22 cellular contexts compared by ENCODE assay signal in the genomic region with DNA sequence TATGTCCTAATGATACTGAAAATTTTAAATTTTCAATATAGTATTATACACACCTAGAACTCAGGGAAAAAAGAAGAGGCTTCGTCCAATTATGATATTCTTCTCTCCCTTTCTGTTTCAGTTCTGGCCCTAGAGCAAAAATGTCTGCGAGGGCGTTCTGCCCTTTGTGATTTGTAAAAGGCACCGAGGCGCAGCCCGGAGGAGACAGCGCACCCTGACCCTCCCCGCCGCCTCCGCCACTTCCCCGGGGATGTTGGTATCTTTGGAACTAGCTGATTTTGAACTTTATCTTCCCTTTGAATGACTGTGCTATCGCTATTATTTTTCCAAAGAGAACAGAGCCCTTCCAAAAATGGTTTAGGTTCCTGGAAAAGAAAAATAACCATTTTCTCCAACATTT.
DNase-seq lines count a peak whose midpoint lies in the region; ATAC-seq, FAIRE-seq and TF ChIP-seq lines count a peak whose summit lies in the region.
"Had no signal": no experiment of that assay in that cellular context is flagged by ENCODE, and none has a peak within 500 bp of the region (broad histone marks: within the 10 kb centered on the region; RNA-seq: fewer than 3 reads in every experiment).

No MANE protein-coding gene starts in this region.

- H3K9me3 ChIP-seq in SK-N-SH (no peaks in the 10 kb centered on the region), astrocyte (ENCODE audit: insufficient read depth, low read depth, low read length) (no peaks in the 10 kb centered on the region), ovary (no peaks in the 10 kb centered on the region), neural progenitor cell (ENCODE audit: low read depth) (no peaks in the 10 kb centered on the region)
- H3K9me3 ChIP-seq: lower lobe of right lung had no signal

- H3F3A ChIP-seq in SK-N-SH (replicated peaks; ENCODE audit: insufficient read depth) (no peaks in the 10 kb centered on the region), neural progenitor cell (ENCODE audit: low read depth) (no peaks in the 10 kb centered on the region)

- no peak for FAIRE-seq in astrocyte (lab: Jason Lieb, UNC)

- H3K4me2 ChIP-seq in SK-N-SH (no peak overlapping the region), astrocyte (ENCODE audit: low read length) (peak overlapping the region; percentile 59), neural progenitor cell (no peak overlapping the region)
- H3K4me2 ChIP-seq: PC-9 had no signal

- no peak for TF ChIP-seq RAD21 in SK-N-SH (IDR thresholded peaks at IDR 0.05; ENCODE audit: low read length)

- POLR2A ChIA-PET in SK-N-SH (lab: Yijun Ruan, JAX) = no interaction called here

- H3K27me3 ChIP-seq in SK-N-SH (ENCODE audit: insufficient read depth) = no peaks in the 10 kb centered on the region
- no peaks in the 10 kb centered on the region for H3K27me3 ChIP-seq in astrocyte (ENCODE audit: insufficient read depth, low read length)
- no peaks in the 10 kb centered on the region for H3K27me3 ChIP-seq in ovary
- no peaks in the 10 kb centered on the region for H3K27me3 ChIP-seq in neural progenitor cell

- TF ChIP-seq CTCF in SK-N-SH (IDR thresholded peaks at IDR 0.05) = no peak
- TF ChIP-seq CTCF in astrocyte (IDR thresholded peaks at IDR 0.05; ENCODE audit: insufficient read depth, low read depth, low read length) = no peak
- no peak for TF ChIP-seq CTCF in ovary (IDR thresholded peaks at IDR 0.05)
- no peak for TF ChIP-seq CTCF in neural progenitor cell (IDR thresholded peaks at IDR 0.05)

- H4K20me1 ChIP-seq in SK-N-SH (ENCODE audit: insufficient read depth) (no peaks in the 10 kb centered on the region), astrocyte (ENCODE audit: insufficient read depth, low read length) (no peaks in the 10 kb centered on the region), neural progenitor cell (ENCODE audit: low read depth) (no peaks in the 10 kb centered on the region)

- WGBS in SK-N-SH (ENCODE audit: low lambda C conversion rate) = 49% methylated on average over 12 of the region's 12 CpGs
- 5 to 20% (median 10%) methylated on average over 12 of the region's 12 CpGs for WGBS in ovary, 3 donors

- TF ChIP-seq EP300 in SK-N-SH (IDR thresholded peaks at IDR 0.05; ENCODE audit: borderline replicate concordance in 1 of 2, low read depth in 1 of 2, low read length in 1 of 2) = no peak
- no peak for TF ChIP-seq EP300 in ovary (IDR thresholded peaks at IDR 0.05)

- CTCF ChIA-PET in SK-N-SH (lab: Yijun Ruan, JAX) = no interaction called here

- H2AFZ ChIP-seq in SK-N-SH (ENCODE audit: low read depth) (no peak overlapping the region), astrocyte (ENCODE audit: low read depth, low read length) (no peak overlapping the region), neural progenitor cell (replicated peaks) (no peak overlapping the region)
- H2AFZ ChIP-seq: PC-9 had no signal

- intact Hi-C loops in ovary (cut with DNase I) = no loop called here

- H3K4me3 ChIP-seq in SK-N-SH (ENCODE audit: low read depth in 2 of 2, low read length in 1 of 2) (no peak overlapping the region), astrocyte (ENCODE audit: insufficient read depth, low read depth, low read length) (peak overlapping the region; percentile 10), ovary (no peak overlapping the region), neural progenitor cell (no peak overlapping the region)
- H3K4me3 ChIP-seq: lower lobe of right lung, PC-9 had no signal

- no peaks in the 10 kb centered on the region for H3K9me2 ChIP-seq in SK-N-SH

- no peaks in the 10 kb centered on the region for H3K36me3 Mint-ChIP-seq in astrocyte (ENCODE audit: low read depth, unreplicated experiment)
- no peaks in the 10 kb centered on the region for H3K36me3 Mint-ChIP-seq in neural progenitor cell
- H3K36me3 Mint-ChIP-seq: activated CD8-positive, alpha-beta memory T cell treated with anti-CD3 and anti-CD28 coated beads, Interleukin-2, amount 10 ng/mL, durations not matched to agents 7 days and 5 days; stimulated activated effector memory CD8-positive, alpha-beta T cell treated with anti-CD3 and anti-CD28 coated beads, Interleukin-12 subunit alpha, Interleukin-12 subunit beta, amount 100 ng/mL, for 72 hours had no signal

- H3K4me3 Mint-ChIP-seq in astrocyte (ENCODE audit: unreplicated experiment) (no peak overlapping the region), neural progenitor cell (no peak overlapping the region)
- H3K4me3 Mint-ChIP-seq: activated CD8-positive, alpha-beta memory T cell treated with anti-CD3 and anti-CD28 coated beads, Interleukin-2, amount 10 ng/mL, durations not matched to agents 7 days and 5 days; CD4-positive, alpha-beta T cell; stimulated activated effector memory CD8-positive, alpha-beta T cell treated with anti-CD3 and anti-CD28 coated beads, Interleukin-12 subunit alpha, Interleukin-12 subunit beta, amount 100 ng/mL, for 72 hours had no signal

- H3K36me3 ChIP-seq in SK-N-SH (replicated peaks in 1 of 2; ENCODE audit: control insufficient read depth in 1 of 2, insufficient read depth in 2 of 2, low read length in 1 of 2) (no peaks in the 10 kb centered on the region), astrocyte (ENCODE audit: insufficient read depth, low read length) (no peaks in the 10 kb centered on the region), ovary (no peaks in the 10 kb centered on the region), neural progenitor cell (no peaks in the 10 kb centered on the region)
- H3K36me3 ChIP-seq: lower lobe of right lung had no signal

- ATAC-seq in SK-N-SH treated with all-trans-retinoic acid at 6 μM for 48 hours = no peak
- ATAC-seq: activated CD8-positive, alpha-beta memory T cell treated with anti-CD3 and anti-CD28 coated beads, Interleukin-2, amount 10 ng/mL, durations not matched to agents 7 days and 5 days; esophagus mucosa; lower lobe of right lung; stimulated activated effector memory CD8-positive, alpha-beta T cell treated with anti-CD3 and anti-CD28 coated beads, Interleukin-12 subunit alpha, Interleukin-12 subunit beta, amount 100 ng/mL, for 72 hours had no signal

- no peak overlapping the region for H3K9ac ChIP-seq in SK-N-SH
- H3K9ac ChIP-seq in astrocyte (ENCODE audit: low read length) = no peak overlapping the region
- no peak overlapping the region for H3K9ac ChIP-seq in neural progenitor cell

- H3K79me2 ChIP-seq in SK-N-SH (ENCODE audit: insufficient read depth) (no peaks in the 10 kb centered on the region), astrocyte (ENCODE audit: insufficient read depth, low read length) (no peaks in the 10 kb centered on the region), neural progenitor cell (ENCODE audit: low read depth) (no peaks in the 10 kb centered on the region)

- TF ChIP-seq POLR2A in ovary (IDR thresholded peaks at IDR 0.05) = no peak

- H3K4me1 Mint-ChIP-seq in astrocyte (ENCODE audit: low read depth, unreplicated experiment) (no peaks in the 10 kb centered on the region), neural progenitor cell (no peaks in the 10 kb centered on the region)

- no peak overlapping the region for H3K27ac ChIP-seq in SK-N-SH (ENCODE audit: low read depth in 2 of 2, low read length in 1 of 2)
- no peak overlapping the region for H3K27ac ChIP-seq in astrocyte (ENCODE audit: low read depth, low read length)
- no peak overlapping the region for H3K27ac ChIP-seq in ovary
- no peak overlapping the region for H3K27ac ChIP-seq in neural progenitor cell
- H3K27ac ChIP-seq: lower lobe of right lung, PC-9 had no signal

- no peaks in the 10 kb centered on the region for H3K9me3 Mint-ChIP-seq in astrocyte (ENCODE audit: unreplicated experiment)
- H3K9me3 Mint-ChIP-seq in neural progenitor cell = no peaks in the 10 kb centered on the region
- H3K9me3 Mint-ChIP-seq: CD4-positive, alpha-beta T cell; stimulated activated effector memory CD8-positive, alpha-beta T cell treated with anti-CD3 and anti-CD28 coated beads, Interleukin-12 subunit alpha, Interleukin-12 subunit beta, amount 100 ng/mL, for 72 hours had no signal

- no peaks in the 10 kb centered on the region for H3K4me1 ChIP-seq in SK-N-SH (ENCODE audit: control insufficient read depth in 1 of 2, insufficient read depth in 2 of 2, low read depth in 1 of 2, low read length in 1 of 2)
- no peaks in the 10 kb centered on the region for H3K4me1 ChIP-seq in astrocyte (ENCODE audit: insufficient read depth, low read length)
- no peaks in the 10 kb centered on the region for H3K4me1 ChIP-seq in ovary (ENCODE audit: insufficient read depth)
- no peaks in the 10 kb centered on the region for H3K4me1 ChIP-seq in neural progenitor cell
- H3K4me1 ChIP-seq: lower lobe of right lung had no signal

- peak; percentile 16 for DNase-seq in SK-N-SH
- no peak for DNase-seq in astrocyte (ENCODE audit: low read depth)
- peak; percentile 28 for DNase-seq in iPS-NIHi7 (ENCODE audit: extremely low spot score)
- DNase-seq in ovary = peak; percentile 20 to 65 (median 45)
- DNase-seq in neural progenitor cell (ENCODE audit: low spot score) = no peak
- DNase-seq in SIG-M5 treated with dmso at 0.1 percent for 504 hours (lab: John Stamatoyannopoulos, UW; ENCODE audit: unreplicated experiment) = no peak
- no peak for DNase-seq in DMS114 treated with DMSO at 0.1 percent for 48 hours (lab: John Stamatoyannopoulos, UW; ENCODE audit: unreplicated experiment)
- DNase-seq: activated CD8-positive, alpha-beta memory T cell treated with anti-CD3 and anti-CD28 coated beads, Interleukin-2, amount 10 ng/mL, durations not matched to agents 7 days and 5 days; activated effector memory CD4-positive, alpha-beta T cell treated with anti-CD3 and anti-CD28 coated beads, Interleukin-2, amount 50 U/mL, for 16 hours; aorta; CD4-positive, alpha-beta T cell; dermis blood vessel endothelial cell; HCEC 1CT; lower lobe of right lung; NCI-H1930; NCI-H524; PC-9; SW 1271; trophoblast cell had no signal

- H3K27me3 Mint-ChIP-seq in astrocyte (ENCODE audit: low read depth, unreplicated experiment) = peaks cover 11% of the 10 kb centered on the region
- peaks cover 2% of the 10 kb centered on the region for H3K27me3 Mint-ChIP-seq in neural progenitor cell (ENCODE audit: insufficient read depth, low read depth)
- H3K27me3 Mint-ChIP-seq: CD4-positive, alpha-beta T cell had no signal

- H3K27ac Mint-ChIP-seq in astrocyte (ENCODE audit: unreplicated experiment) (no peak overlapping the region), neural progenitor cell (no peak overlapping the region)
- H3K27ac Mint-ChIP-seq: activated CD8-positive, alpha-beta memory T cell treated with anti-CD3 and anti-CD28 coated beads, Interleukin-2, amount 10 ng/mL, durations not matched to agents 7 days and 5 days; CD4-positive, alpha-beta T cell; stimulated activated effector memory CD8-positive, alpha-beta T cell treated with anti-CD3 and anti-CD28 coated beads, Interleukin-12 subunit alpha, Interleukin-12 subunit beta, amount 100 ng/mL, for 72 hours had no signal

TF ChIP-seq in SK-N-SH treated with all-trans-retinoic acid at 6 μM for 48 hours, 23 proteins besides CTCF, POLR2A, EP300 and RAD21 (continues in another document):
- no peak for TF ChIP-seq ESRRG (CRISPR knock-in tag; IDR thresholded peaks at IDR 0.05)

Comparison
In these comparisons a context has a peak if more than half of its experiments do, and no peak if none do; other contexts are left out.
1. DNase-seq: peak in SK-N-SH (single experiment), iPS-NIHi7 (single experiment) and ovary (5 of 5); none in astrocyte (single experiment), neural progenitor cell (single experiment), SIG-M5 treated with dmso at 0.1 percent for 504 hours (single experiment) and DMS114 treated with DMSO at 0.1 percent for 48 hours (single experiment).